Comparison of ENCODE assay signal across 15 cellular contexts in genomic region chr14:95522556-95522955, GRCh38. TPM values are rescaled to one million over a fixed set of nuclear protein-coding genes. Genes with fewer than 3 reads are reported as not detected.
A peak's percentile ranks its signal among the peaks of the same experiment; 100 is the strongest.
DNase-seq lines count a peak whose midpoint lies in the region; ATAC-seq and TF ChIP-seq lines count a peak whose summit lies in the region.
"Had no signal": no experiment of that assay in that cellular context is flagged by ENCODE, and none has a peak within 500 bp of the region (broad histone marks: within the 10 kb centered on the region; RNA-seq: fewer than 3 reads in every experiment).

No MANE protein-coding gene starts in this region.

- intact Hi-C loops in activated CD4-positive, alpha-beta T cell treated with anti-CD3 and anti-CD28 coated beads, Interleukin-2, amount 10 ng/mL, durations not matched to agents 24 days and 14 days (cut with micrococcal nuclease), result loop anchor here (5.0 kb wide), 1 partner anchor 255 kb away; no protein-coding TSS in a partner anchor

- TF ChIP-seq EP300 in tibial nerve (IDR thresholded peaks at IDR 0.05), result no peak

- no peaks in the 10 kb centered on the region for H3K36me3 ChIP-seq in tibial nerve

- DNase-seq in activated CD4-positive, alpha-beta T cell treated with anti-CD3 and anti-CD28 coated beads, Interleukin-2, amount 10 ng/mL, durations not matched to agents 24 days and 14 days, result peak; percentile 66
- no peak for DNase-seq in activated CD4-positive, alpha-beta T cell treated with anti-CD3 and anti-CD28 coated beads, Interleukin-2, amount 50 U/mL, for 48 hours
- peak; percentile 38 for DNase-seq in OCI-M1 (lab: John Stamatoyannopoulos, UW)
- no peak for DNase-seq in activated naive CD8-positive, alpha-beta T cell treated with anti-CD3 and anti-CD28 coated beads, Interleukin-2, amount 10 ng/mL, durations not matched to agents 7 days and 5 days
- DNase-seq in osteocyte (ENCODE audit: extremely low spot score, unreplicated experiment), result no peak
- no peak for DNase-seq in tibial nerve (ENCODE audit: low spot score in 2 of 2)
- DNase-seq in NAMALWA (ENCODE audit: low spot score), result no peak
- no peak for DNase-seq in NCI-H2029 (lab: John Stamatoyannopoulos, UW)
- DNase-seq: anterior cingulate cortex, kidney glomerular epithelial cell, NCI-H1694 treated with DMSO at 0.1 percent for 48 hours, SW 1271 had no signal

- POLR2A ChIA-PET in activated naive CD8-positive, alpha-beta T cell treated with anti-CD3 and anti-CD28 coated beads, Interleukin-2, amount 10 ng/mL, durations not matched to agents 7 days and 5 days (lab: Charles Lee), result interaction anchor here (1.0 to 4.9 kb wide), 8 partner anchors 7 to 78 kb away, joined by 3 to 70 read pairs (median 12); partner anchors contain the start of gene GLRX5

- H3K27me3 ChIP-seq in tibial nerve, result no peaks in the 10 kb centered on the region

- peak overlapping the region in 2 of 4 donors; percentile 26 to 34 for H3K27ac ChIP-seq in tibial nerve
- H3K27ac ChIP-seq: A549 had no signal

- no peaks in the 10 kb centered on the region for H3K27me3 Mint-ChIP-seq in activated CD4-positive, alpha-beta T cell treated with anti-CD3 and anti-CD28 coated beads, Interleukin-2, amount 10 ng/mL, durations not matched to agents 24 days and 14 days
- H3K27me3 Mint-ChIP-seq in activated naive CD8-positive, alpha-beta T cell treated with anti-CD3 and anti-CD28 coated beads, Interleukin-2, amount 10 ng/mL, durations not matched to agents 7 days and 5 days, result no peaks in the 10 kb centered on the region
- no peaks in the 10 kb centered on the region for H3K27me3 Mint-ChIP-seq in osteocyte (ENCODE audit: unreplicated experiment)

- no peaks in the 10 kb centered on the region for H3K9me3 ChIP-seq in tibial nerve
- H3K9me3 ChIP-seq: A549, gastroesophageal sphincter had no signal

- TF ChIP-seq POLR2A in tibial nerve (IDR thresholded peaks at IDR 0.05), result no peak

- H3K4me1 Mint-ChIP-seq in activated CD4-positive, alpha-beta T cell treated with anti-CD3 and anti-CD28 coated beads, Interleukin-2, amount 10 ng/mL, durations not matched to agents 24 days and 14 days, result peaks cover 87% of the 10 kb centered on the region
- peaks cover 84% of the 10 kb centered on the region for H3K4me1 Mint-ChIP-seq in activated naive CD8-positive, alpha-beta T cell treated with anti-CD3 and anti-CD28 coated beads, Interleukin-2, amount 10 ng/mL, durations not matched to agents 7 days and 5 days
- H3K4me1 Mint-ChIP-seq in osteocyte (ENCODE audit: unreplicated experiment), result peaks cover 87% of the 10 kb centered on the region

- TF ChIP-seq CTCF in osteocyte (IDR thresholded peaks at IDR 0.05) (no peak), tibial nerve (IDR thresholded peaks at IDR 0.05) (no peak)

- peak overlapping the region; percentile 96 for H3K27ac Mint-ChIP-seq in activated CD4-positive, alpha-beta T cell treated with anti-CD3 and anti-CD28 coated beads, Interleukin-2, amount 10 ng/mL, durations not matched to agents 24 days and 14 days
- H3K27ac Mint-ChIP-seq in activated naive CD8-positive, alpha-beta T cell treated with anti-CD3 and anti-CD28 coated beads, Interleukin-2, amount 10 ng/mL, durations not matched to agents 7 days and 5 days, result peak overlapping the region; percentile 95
- H3K27ac Mint-ChIP-seq in osteocyte (ENCODE audit: unreplicated experiment), result peak overlapping the region; percentile 98
- H3K27ac Mint-ChIP-seq: nephron had no signal

- no peaks in the 10 kb centered on the region for H3K9me3 Mint-ChIP-seq in activated CD4-positive, alpha-beta T cell treated with anti-CD3 and anti-CD28 coated beads, Interleukin-2, amount 10 ng/mL, durations not matched to agents 24 days and 14 days
- H3K9me3 Mint-ChIP-seq in activated naive CD8-positive, alpha-beta T cell treated with anti-CD3 and anti-CD28 coated beads, Interleukin-2, amount 10 ng/mL, durations not matched to agents 7 days and 5 days, result no peaks in the 10 kb centered on the region
- H3K9me3 Mint-ChIP-seq in osteocyte (ENCODE audit: unreplicated experiment), result no peaks in the 10 kb centered on the region
- H3K9me3 Mint-ChIP-seq: nephron had no signal

- H3K4me3 Mint-ChIP-seq in activated CD4-positive, alpha-beta T cell treated with anti-CD3 and anti-CD28 coated beads, Interleukin-2, amount 10 ng/mL, durations not matched to agents 24 days and 14 days, result peak overlapping the region; percentile 76
- H3K4me3 Mint-ChIP-seq in activated naive CD8-positive, alpha-beta T cell treated with anti-CD3 and anti-CD28 coated beads, Interleukin-2, amount 10 ng/mL, durations not matched to agents 7 days and 5 days, result peak overlapping the region; percentile 81
- H3K4me3 Mint-ChIP-seq in osteocyte (ENCODE audit: unreplicated experiment), result peak overlapping the region; percentile 22
- H3K4me3 Mint-ChIP-seq: nephron had no signal

- H3K4me1 ChIP-seq in tibial nerve, result peaks cover 0 to 91% (median 59%) of the 10 kb centered on the region in 4 donors

- H3K36me3 Mint-ChIP-seq in activated CD4-positive, alpha-beta T cell treated with anti-CD3 and anti-CD28 coated beads, Interleukin-2, amount 10 ng/mL, durations not matched to agents 24 days and 14 days (ENCODE audit: low read depth), result no peaks in the 10 kb centered on the region
- H3K36me3 Mint-ChIP-seq in activated naive CD8-positive, alpha-beta T cell treated with anti-CD3 and anti-CD28 coated beads, Interleukin-2, amount 10 ng/mL, durations not matched to agents 7 days and 5 days, result no peaks in the 10 kb centered on the region
- peaks cover 4% of the 10 kb centered on the region for H3K36me3 Mint-ChIP-seq in osteocyte (ENCODE audit: unreplicated experiment)

- WGBS in tibial nerve, 2 donors, result 75 to 78% methylated on average over 4 of the region's 4 CpGs

- no peak for ATAC-seq in activated naive CD8-positive, alpha-beta T cell treated with anti-CD3 and anti-CD28 coated beads, Interleukin-2, amount 10 ng/mL, durations not matched to agents 7 days and 5 days (ENCODE audit: low read depth)
- ATAC-seq: A549, gastroesophageal sphincter had no signal

- H3K4me3 ChIP-seq in tibial nerve, result no peak overlapping the region
- H3K4me3 ChIP-seq: A549, gastroesophageal sphincter had no signal

RNA-seq across cellular contexts. Expression of gene SYNE3, which starts 6.1 kb away (rescaled TPM):
- total RNA-seq in activated CD4-positive, alpha-beta T cell treated with anti-CD3 and anti-CD28 coated beads, Interleukin-2, amount 10 ng/mL, durations not matched to agents 24 days and 14 days, result 45.2 and 46.3 TPM in 2 replicates
- 10 to 100 TPM; 79.0 to 79.1 TPM for total RNA-seq in activated naive CD8-positive, alpha-beta T cell treated with anti-CD3 and anti-CD28 coated beads, Interleukin-2, amount 10 ng/mL, durations not matched to agents 7 days and 5 days
- 105 and 114 TPM in 2 replicates for total RNA-seq in osteocyte
- 100 to 1,000 TPM in 1 of 4 donors, 10 to 100 TPM in 3; 71.0 to 106 (median 87.5) TPM for total RNA-seq in tibial nerve

RNA-seq across cellular contexts. Expression of gene GLRX5, which starts 12.3 kb away (rescaled TPM):
- 43.7 and 45.6 TPM in 2 replicates for total RNA-seq in activated CD4-positive, alpha-beta T cell treated with anti-CD3 and anti-CD28 coated beads, Interleukin-2, amount 10 ng/mL, durations not matched to agents 24 days and 14 days
- 10 to 100 TPM; 33.8 to 34.7 TPM for total RNA-seq in activated naive CD8-positive, alpha-beta T cell treated with anti-CD3 and anti-CD28 coated beads, Interleukin-2, amount 10 ng/mL, durations not matched to agents 7 days and 5 days
- total RNA-seq in osteocyte, result 53.1 and 55.1 TPM in 2 replicates
- total RNA-seq in tibial nerve, result 10 to 100 TPM; 26.4 to 44.7 (median 34.6) TPM

Comparison
In these comparisons a context has a peak if more than half of its experiments do, and no peak if none do; other contexts are left out.
1. DNase-seq: peak in activated CD4-positive, alpha-beta T cell treated with anti-CD3 and anti-CD28 coated beads, Interleukin-2, amount 10 ng/mL, durations not matched to agents 24 days and 14 days (single experiment) and OCI-M1 (single experiment); none in activated CD4-positive, alpha-beta T cell treated with anti-CD3 and anti-CD28 coated beads, Interleukin-2, amount 50 U/mL, for 48 hours (0 of 2), activated naive CD8-positive, alpha-beta T cell treated with anti-CD3 and anti-CD28 coated beads, Interleukin-2, amount 10 ng/mL, durations not matched to agents 7 days and 5 days (single experiment), osteocyte (single experiment), tibial nerve (0 of 2), NAMALWA (single experiment) and NCI-H2029 (single experiment).
2. H3K4me3 Mint-ChIP-seq: peak in every context shown above with its lines; median percentile 81 in activated naive CD8-positive, alpha-beta T cell treated with anti-CD3 and anti-CD28 coated beads, Interleukin-2, amount 10 ng/mL, durations not matched to agents 7 days and 5 days; 76 in activated CD4-positive, alpha-beta T cell treated with anti-CD3 and anti-CD28 coated beads, Interleukin-2, amount 10 ng/mL, durations not matched to agents 24 days and 14 days; 22 in osteocyte.
3. Peak in every context shown above with its lines, with median percentiles within 50 percentile points of each other: H3K27ac Mint-ChIP-seq.